ENCODE assay signal across 1 cellular context in the genomic region with DNA sequence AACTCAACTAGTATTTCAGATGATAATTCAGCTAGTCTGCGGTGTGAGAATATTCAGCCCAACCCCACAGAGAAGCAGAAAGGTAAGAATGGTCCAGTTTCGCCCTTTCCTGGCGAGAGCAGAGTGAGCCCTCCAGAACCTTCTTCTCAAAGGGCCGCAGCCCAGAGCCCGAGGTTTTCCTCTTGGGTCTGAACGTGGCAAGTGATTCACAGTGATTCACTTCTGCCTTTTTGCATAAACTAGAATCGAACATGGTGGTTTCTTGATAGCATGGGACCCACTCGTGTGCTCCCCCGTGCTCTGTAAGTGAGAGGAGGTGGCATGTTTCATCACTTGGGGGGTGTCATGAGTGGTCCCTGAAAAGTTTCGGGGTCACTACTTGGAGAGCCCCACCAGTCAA.
TF ChIP-seq lines count a peak whose summit lies in the region.

No MANE protein-coding gene starts in this region.

TF ChIP-seq in GM23338, 12 proteins besides CTCF, POLR2A, EP300 and RAD21 (continued from another document):
- TF ChIP-seq, protein P1, sequence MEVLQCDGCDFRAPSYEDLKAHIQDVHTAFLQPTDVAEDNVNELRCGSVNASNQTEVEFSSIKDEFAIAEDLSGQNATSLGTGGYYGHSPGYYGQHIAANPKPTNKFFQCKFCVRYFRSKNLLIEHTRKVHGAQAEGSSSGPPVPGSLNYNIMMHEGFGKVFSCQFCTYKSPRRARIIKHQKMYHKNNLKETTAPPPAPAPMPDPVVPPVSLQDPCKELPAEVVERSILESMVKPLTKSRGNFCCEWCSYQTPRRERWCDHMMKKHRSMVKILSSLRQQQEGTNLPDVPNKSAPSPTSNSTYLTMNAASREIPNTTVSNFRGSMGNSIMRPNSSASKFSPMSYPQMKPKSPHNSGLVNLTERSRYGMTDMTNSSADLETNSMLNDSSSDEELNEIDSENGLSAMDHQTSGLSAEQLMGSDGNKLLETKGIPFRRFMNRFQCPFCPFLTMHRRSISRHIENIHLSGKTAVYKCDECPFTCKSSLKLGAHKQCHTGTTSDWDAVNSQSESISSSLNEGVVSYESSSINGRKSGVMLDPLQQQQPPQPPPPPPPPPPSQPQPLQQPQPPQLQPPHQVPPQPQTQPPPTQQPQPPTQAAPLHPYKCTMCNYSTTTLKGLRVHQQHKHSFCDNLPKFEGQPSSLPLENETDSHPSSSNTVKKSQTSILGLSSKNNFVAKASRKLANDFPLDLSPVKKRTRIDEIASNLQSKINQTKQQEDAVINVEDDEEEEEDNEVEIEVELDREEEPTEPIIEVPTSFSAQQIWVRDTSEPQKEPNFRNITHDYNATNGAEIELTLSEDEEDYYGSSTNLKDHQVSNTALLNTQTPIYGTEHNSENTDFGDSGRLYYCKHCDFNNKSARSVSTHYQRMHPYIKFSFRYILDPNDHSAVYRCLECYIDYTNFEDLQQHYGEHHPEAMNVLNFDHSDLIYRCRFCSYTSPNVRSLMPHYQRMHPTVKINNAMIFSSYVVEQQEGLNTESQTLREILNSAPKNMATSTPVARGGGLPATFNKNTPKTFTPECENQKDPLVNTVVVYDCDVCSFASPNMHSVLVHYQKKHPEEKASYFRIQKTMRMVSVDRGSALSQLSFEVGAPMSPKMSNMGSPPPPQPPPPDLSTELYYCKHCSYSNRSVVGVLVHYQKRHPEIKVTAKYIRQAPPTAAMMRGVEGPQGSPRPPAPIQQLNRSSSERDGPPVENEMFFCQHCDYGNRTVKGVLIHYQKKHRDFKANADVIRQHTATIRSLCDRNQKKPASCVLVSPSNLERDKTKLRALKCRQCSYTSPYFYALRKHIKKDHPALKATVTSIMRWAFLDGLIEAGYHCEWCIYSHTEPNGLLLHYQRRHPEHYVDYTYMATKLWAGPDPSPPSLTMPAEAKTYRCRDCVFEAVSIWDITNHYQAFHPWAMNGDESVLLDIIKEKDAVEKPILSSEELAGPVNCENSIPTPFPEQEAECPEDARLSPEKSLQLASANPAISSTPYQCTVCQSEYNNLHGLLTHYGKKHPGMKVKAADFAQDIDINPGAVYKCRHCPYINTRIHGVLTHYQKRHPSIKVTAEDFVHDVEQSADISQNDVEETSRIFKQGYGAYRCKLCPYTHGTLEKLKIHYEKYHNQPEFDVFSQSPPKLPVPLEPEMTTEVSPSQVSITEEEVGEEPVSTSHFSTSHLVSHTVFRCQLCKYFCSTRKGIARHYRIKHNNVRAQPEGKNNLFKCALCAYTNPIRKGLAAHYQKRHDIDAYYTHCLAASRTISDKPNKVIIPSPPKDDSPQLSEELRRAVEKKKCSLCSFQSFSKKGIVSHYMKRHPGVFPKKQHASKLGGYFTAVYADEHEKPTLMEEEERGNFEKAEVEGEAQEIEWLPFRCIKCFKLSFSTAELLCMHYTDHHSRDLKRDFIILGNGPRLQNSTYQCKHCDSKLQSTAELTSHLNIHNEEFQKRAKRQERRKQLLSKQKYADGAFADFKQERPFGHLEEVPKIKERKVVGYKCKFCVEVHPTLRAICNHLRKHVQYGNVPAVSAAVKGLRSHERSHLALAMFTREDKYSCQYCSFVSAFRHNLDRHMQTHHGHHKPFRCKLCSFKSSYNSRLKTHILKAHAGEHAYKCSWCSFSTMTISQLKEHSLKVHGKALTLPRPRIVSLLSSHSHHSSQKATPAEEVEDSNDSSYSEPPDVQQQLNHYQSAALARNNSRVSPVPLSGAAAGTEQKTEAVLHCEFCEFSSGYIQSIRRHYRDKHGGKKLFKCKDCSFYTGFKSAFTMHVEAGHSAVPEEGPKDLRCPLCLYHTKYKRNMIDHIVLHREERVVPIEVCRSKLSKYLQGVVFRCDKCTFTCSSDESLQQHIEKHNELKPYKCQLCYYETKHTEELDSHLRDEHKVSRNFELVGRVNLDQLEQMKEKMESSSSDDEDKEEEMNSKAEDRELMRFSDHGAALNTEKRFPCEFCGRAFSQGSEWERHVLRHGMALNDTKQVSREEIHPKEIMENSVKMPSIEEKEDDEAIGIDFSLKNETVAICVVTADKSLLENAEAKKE (CRISPR knock-in tag; IDR thresholded peaks at IDR 0.05): no peak
- no peak for TF ChIP-seq STAT1 (IDR thresholded peaks at IDR 0.05; ENCODE audit: unreplicated experiment)
- TF ChIP-seq, protein P2, sequence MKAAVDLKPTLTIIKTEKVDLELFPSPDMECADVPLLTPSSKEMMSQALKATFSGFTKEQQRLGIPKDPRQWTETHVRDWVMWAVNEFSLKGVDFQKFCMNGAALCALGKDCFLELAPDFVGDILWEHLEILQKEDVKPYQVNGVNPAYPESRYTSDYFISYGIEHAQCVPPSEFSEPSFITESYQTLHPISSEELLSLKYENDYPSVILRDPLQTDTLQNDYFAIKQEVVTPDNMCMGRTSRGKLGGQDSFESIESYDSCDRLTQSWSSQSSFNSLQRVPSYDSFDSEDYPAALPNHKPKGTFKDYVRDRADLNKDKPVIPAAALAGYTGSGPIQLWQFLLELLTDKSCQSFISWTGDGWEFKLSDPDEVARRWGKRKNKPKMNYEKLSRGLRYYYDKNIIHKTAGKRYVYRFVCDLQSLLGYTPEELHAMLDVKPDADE (IDR thresholded peaks at IDR 0.05): no peak
- TF ChIP-seq EZH2 (IDR thresholded peaks at IDR 0.05; ENCODE audit: low read depth, unreplicated experiment): no peak
- no peak for TF ChIP-seq POLR2AphosphoS5 (IDR thresholded peaks at IDR 0.05; ENCODE audit: low read depth)
- no peak for TF ChIP-seq CREB1 (CRISPR knock-in tag; IDR thresholded peaks at IDR 0.05; ENCODE audit: low read depth)
- TF ChIP-seq ZNF114 (CRISPR knock-in tag; IDR thresholded peaks at IDR 0.05): no peak
- no peak for TF ChIP-seq ZNF331 (CRISPR knock-in tag; IDR thresholded peaks at IDR 0.05; ENCODE audit: low read depth)
- TF ChIP-seq, protein P3, sequence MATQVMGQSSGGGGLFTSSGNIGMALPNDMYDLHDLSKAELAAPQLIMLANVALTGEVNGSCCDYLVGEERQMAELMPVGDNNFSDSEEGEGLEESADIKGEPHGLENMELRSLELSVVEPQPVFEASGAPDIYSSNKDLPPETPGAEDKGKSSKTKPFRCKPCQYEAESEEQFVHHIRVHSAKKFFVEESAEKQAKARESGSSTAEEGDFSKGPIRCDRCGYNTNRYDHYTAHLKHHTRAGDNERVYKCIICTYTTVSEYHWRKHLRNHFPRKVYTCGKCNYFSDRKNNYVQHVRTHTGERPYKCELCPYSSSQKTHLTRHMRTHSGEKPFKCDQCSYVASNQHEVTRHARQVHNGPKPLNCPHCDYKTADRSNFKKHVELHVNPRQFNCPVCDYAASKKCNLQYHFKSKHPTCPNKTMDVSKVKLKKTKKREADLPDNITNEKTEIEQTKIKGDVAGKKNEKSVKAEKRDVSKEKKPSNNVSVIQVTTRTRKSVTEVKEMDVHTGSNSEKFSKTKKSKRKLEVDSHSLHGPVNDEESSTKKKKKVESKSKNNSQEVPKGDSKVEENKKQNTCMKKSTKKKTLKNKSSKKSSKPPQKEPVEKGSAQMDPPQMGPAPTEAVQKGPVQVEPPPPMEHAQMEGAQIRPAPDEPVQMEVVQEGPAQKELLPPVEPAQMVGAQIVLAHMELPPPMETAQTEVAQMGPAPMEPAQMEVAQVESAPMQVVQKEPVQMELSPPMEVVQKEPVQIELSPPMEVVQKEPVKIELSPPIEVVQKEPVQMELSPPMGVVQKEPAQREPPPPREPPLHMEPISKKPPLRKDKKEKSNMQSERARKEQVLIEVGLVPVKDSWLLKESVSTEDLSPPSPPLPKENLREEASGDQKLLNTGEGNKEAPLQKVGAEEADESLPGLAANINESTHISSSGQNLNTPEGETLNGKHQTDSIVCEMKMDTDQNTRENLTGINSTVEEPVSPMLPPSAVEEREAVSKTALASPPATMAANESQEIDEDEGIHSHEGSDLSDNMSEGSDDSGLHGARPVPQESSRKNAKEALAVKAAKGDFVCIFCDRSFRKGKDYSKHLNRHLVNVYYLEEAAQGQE (IDR thresholded peaks at IDR 0.05; ENCODE audit: unreplicated experiment): no peak
